32 cellular contexts compared by ENCODE assay signal in genomic region chr20:38700926-38701325, GRCh38. TPM values are rescaled to one million over a fixed set of nuclear protein-coding genes. Genes with fewer than 3 reads are reported as not detected.
"Had no signal": no experiment of that assay in that cellular context is flagged by ENCODE, and none has a peak within 500 bp of the region (broad histone marks: within the 10 kb centered on the region; RNA-seq: fewer than 3 reads in every experiment).

No MANE protein-coding gene starts in this region.

- H3K27me3 ChIP-seq: testis, thyroid gland, transverse colon, upper lobe of left lung, uterus, vagina had no signal

- H3K27ac ChIP-seq: stomach, suprapubic skin, testis, thoracic aorta, thyroid gland, tibial artery, tibial nerve, transverse colon, upper lobe of left lung, upper lobe of right lung, uterus, vagina had no signal

- H3K4me1 Mint-ChIP-seq: stimulated activated effector memory CD8-positive, alpha-beta T cell treated with anti-CD3 and anti-CD28 coated beads, Interleukin-12 subunit alpha, Interleukin-12 subunit beta, amount 100 ng/mL, for 72 hours; stimulated activated memory B cell treated with anti-CD40 and anti-IgM and Interleukin-4, amounts not matched to agents 10 μg/mL and 1 μg/mL and 100 μg/mL, for 72 hours; stimulated activated naive B cell treated with anti-CD40 and anti-IgM and Interleukin-4, amounts not matched to agents 10 μg/mL and 1 μg/mL and 100 μg/mL, for 72 hours; stimulated activated naive CD8-positive, alpha-beta T cell treated with anti-CD3 and anti-CD28 coated beads, Interleukin-15, amount 100 ng/mL, for 72 hours had no signal

- H3K4me1 ChIP-seq: stomach, suprapubic skin, testis, thyroid gland, tibial artery, tibial nerve, transverse colon, upper lobe of left lung, upper lobe of right lung, uterus, vagina had no signal

- H3K9me3 Mint-ChIP-seq: stimulated activated effector memory CD8-positive, alpha-beta T cell treated with anti-CD3 and anti-CD28 coated beads, Interleukin-12 subunit alpha, Interleukin-12 subunit beta, amount 100 ng/mL, for 72 hours; stimulated activated memory B cell treated with anti-CD40 and anti-IgM and Interleukin-4, amounts not matched to agents 10 μg/mL and 1 μg/mL and 100 μg/mL, for 72 hours; stimulated activated naive B cell treated with anti-CD40 and anti-IgM and Interleukin-4, amounts not matched to agents 10 μg/mL and 1 μg/mL and 100 μg/mL, for 72 hours; stimulated activated naive CD8-positive, alpha-beta T cell treated with anti-CD3 and anti-CD28 coated beads, Interleukin-15, amount 100 ng/mL, for 72 hours; stimulated activated naive CD8-positive, alpha-beta T cell treated with anti-CD3 and anti-CD28 coated beads, Interleukin-15, Interleukin-2, amounts not matched to agents 100 ng/mL and 50 ng/mL, for 24 hours; type B pancreatic cell had no signal

- H3K36me3 ChIP-seq: stomach, suprapubic skin, thoracic aorta, thyroid gland, tibial artery, tibial nerve, transverse colon, upper lobe of left lung, upper lobe of right lung, uterus, vagina had no signal

- H3K4me3 Mint-ChIP-seq: stimulated activated effector memory CD8-positive, alpha-beta T cell treated with anti-CD3 and anti-CD28 coated beads, Interleukin-12 subunit alpha, Interleukin-12 subunit beta, amount 100 ng/mL, for 72 hours; stimulated activated memory B cell treated with anti-CD40 and anti-IgM and Interleukin-4, amounts not matched to agents 10 μg/mL and 1 μg/mL and 100 μg/mL, for 72 hours; stimulated activated naive B cell treated with anti-CD40 and anti-IgM and Interleukin-4, amounts not matched to agents 10 μg/mL and 1 μg/mL and 100 μg/mL, for 72 hours; stimulated activated naive CD8-positive, alpha-beta T cell treated with anti-CD3 and anti-CD28 coated beads, Interleukin-15, amount 100 ng/mL, for 72 hours; stimulated activated naive CD8-positive, alpha-beta T cell treated with anti-CD3 and anti-CD28 coated beads, Interleukin-15, Interleukin-2, amounts not matched to agents 100 ng/mL and 50 ng/mL, for 24 hours; type B pancreatic cell had no signal

- FAIRE-seq: urothelium cell line had no signal

- H3K36me3 Mint-ChIP-seq: stimulated activated effector memory CD8-positive, alpha-beta T cell treated with anti-CD3 and anti-CD28 coated beads, Interleukin-12 subunit alpha, Interleukin-12 subunit beta, amount 100 ng/mL, for 72 hours; stimulated activated memory B cell treated with anti-CD40 and anti-IgM and Interleukin-4, amounts not matched to agents 10 μg/mL and 1 μg/mL and 100 μg/mL, for 72 hours; stimulated activated naive B cell treated with anti-CD40 and anti-IgM and Interleukin-4, amounts not matched to agents 10 μg/mL and 1 μg/mL and 100 μg/mL, for 72 hours; type B pancreatic cell had no signal

- ATAC-seq: stimulated activated effector memory CD8-positive, alpha-beta T cell treated with anti-CD3 and anti-CD28 coated beads, Interleukin-12 subunit alpha, Interleukin-12 subunit beta, amount 100 ng/mL, for 72 hours; stimulated activated memory B cell treated with anti-CD40 and anti-IgM and Interleukin-4, amounts not matched to agents 10 μg/mL and 1 μg/mL and 100 μg/mL, for 72 hours; stimulated activated naive B cell treated with anti-CD40 and anti-IgM and Interleukin-4, amounts not matched to agents 10 μg/mL and 1 μg/mL and 100 μg/mL, for 72 hours; stimulated activated naive CD8-positive, alpha-beta T cell treated with anti-CD3 and anti-CD28 coated beads, Interleukin-15, amount 100 ng/mL, for 72 hours; stimulated activated naive CD8-positive, alpha-beta T cell treated with anti-CD3 and anti-CD28 coated beads, Interleukin-15, Interleukin-2, amounts not matched to agents 100 U/mL and 50 U/mL, for 24 hours; upper lobe of right lung had no signal

- DNase-seq: stimulated activated CD4-positive, alpha-beta T cell treated with anti-CD3 and anti-CD28 coated beads, Interleukin-2, amount 100 ng/mL, for 48 hours; stimulated activated CD4-positive, alpha-beta T cell treated with anti-CD3 and anti-CD28 coated beads, Interleukin-4, amount 100 ng/mL, for 1 hour; stimulated activated CD4-positive, alpha-beta T cell treated with anti-CD3 and anti-CD28 coated beads, Interleukin-4, amount 100 ng/mL, for 24 hours; stimulated activated CD4-positive, alpha-beta T cell treated with anti-CD3 and anti-CD28 coated beads, Interleukin-4, amount 100 ng/mL, for 4 hours; stimulated activated CD8-positive, alpha-beta memory T cell treated with anti-CD3 and anti-CD28 coated beads, Interleukin-4, amount 100 ng/mL, for 48 hours; stimulated activated naive B cell treated with anti-CD40 and anti-IgM and Interleukin-4, amounts not matched to agents 10 μg/mL and 1 μg/mL and 100 μg/mL, for 72 hours; stimulated activated naive CD4-positive, alpha-beta T cell; stimulated activated naive CD4-positive, alpha-beta T cell treated with Interleukin-2 at 50 U/mL for 16 hours; stimulated activated naive CD8-positive, alpha-beta T cell treated with anti-CD3 and anti-CD28 coated beads, Interleukin-15, amount 100 ng/mL, for 72 hours; stimulated activated naive CD8-positive, alpha-beta T cell treated with anti-CD3 and anti-CD28 coated beads, Interleukin-15, Interleukin-2, amounts not matched to agents 100 U/mL and 50 U/mL, for 24 hours; stomach; substantia nigra; testis; thyroid gland; transverse colon; trophoblast cell; upper lobe of right lung; uterus had no signal

- H3K4me3 ChIP-seq: stomach, suprapubic skin, testis, thoracic aorta, thyroid gland, tibial artery, tibial nerve, transverse colon, upper lobe of left lung, upper lobe of right lung, uterus, vagina had no signal

- H3K27ac Mint-ChIP-seq: stimulated activated effector memory CD8-positive, alpha-beta T cell treated with anti-CD3 and anti-CD28 coated beads, Interleukin-12 subunit alpha, Interleukin-12 subunit beta, amount 100 ng/mL, for 72 hours; stimulated activated memory B cell treated with anti-CD40 and anti-IgM and Interleukin-4, amounts not matched to agents 10 μg/mL and 1 μg/mL and 100 μg/mL, for 72 hours; stimulated activated naive B cell treated with anti-CD40 and anti-IgM and Interleukin-4, amounts not matched to agents 10 μg/mL and 1 μg/mL and 100 μg/mL, for 72 hours; stimulated activated naive CD8-positive, alpha-beta T cell treated with anti-CD3 and anti-CD28 coated beads, Interleukin-15, amount 100 ng/mL, for 72 hours; stimulated activated naive CD8-positive, alpha-beta T cell treated with anti-CD3 and anti-CD28 coated beads, Interleukin-15, Interleukin-2, amounts not matched to agents 100 ng/mL and 50 ng/mL, for 24 hours; type B pancreatic cell had no signal

- H3K9me3 ChIP-seq: stomach, suprapubic skin, testis, thoracic aorta, thyroid gland, tibial artery, tibial nerve, transverse colon, upper lobe of left lung, upper lobe of right lung, uterus, vagina had no signal

RNA-seq across cellular contexts. Expression of gene SLC32A1, which starts 23.4 kb away (rescaled TPM):
- total RNA-seq: stomach, subcutaneous adipose tissue, suprapubic skin, thoracic aorta, thyroid gland, tibial nerve, transverse colon, upper lobe of left lung, upper lobe of right lung, ureter, urinary bladder, uterus, vagina had no signal
- polyA plus RNA-seq: stomach, urinary bladder had no signal
